25 cellular contexts compared by ENCODE assay signal in genomic region chr7:157839672-157840167, GRCh38.
DNase-seq lines count a peak whose midpoint lies in the region; ATAC-seq, FAIRE-seq and TF ChIP-seq lines count a peak whose summit lies in the region.
"Had no signal": no experiment of that assay in that cellular context is flagged by ENCODE, and none has a peak within 500 bp of the region (broad histone marks: within the 10 kb centered on the region; RNA-seq: fewer than 3 reads in every experiment).

No MANE protein-coding gene starts in this region.

- no peaks in the 10 kb centered on the region for H3K27me3 Mint-ChIP-seq in H9 (ENCODE audit: low read depth)
- peaks cover 3% of the 10 kb centered on the region for H3K27me3 Mint-ChIP-seq in activated T-helper 17 cell treated with anti-CD3 and anti-CD28 coated beads, Interleukin-2, amount 50 U/mL, for 72 hours
- H3K27me3 Mint-ChIP-seq in activated CD4-positive, alpha-beta T cell treated with anti-CD3 and anti-CD28 coated beads for 36 hours, result peaks cover 2% of the 10 kb centered on the region
- H3K27me3 Mint-ChIP-seq: CD4-positive, alpha-beta T cell had no signal

- peak overlapping the region; percentile 3 for H2AK5ac ChIP-seq in H9 (ENCODE audit: insufficient read length, low read length)

- H3K79me1 ChIP-seq in H9 (ENCODE audit: insufficient read depth, low read depth, low read length, poor library complexity, severe bottlenecking), result no peaks in the 10 kb centered on the region

- no peak overlapping the region for H3T11ph ChIP-seq in H9 (ENCODE audit: low read length)

- H4K5ac ChIP-seq in H9 (ENCODE audit: insufficient read length, low read depth, low read length), result peak overlapping the region; percentile 19

- no peak for TF ChIP-seq EP300 in stomach (IDR thresholded peaks at IDR 0.05)

- no peak overlapping the region for H3K14ac ChIP-seq in H9 (ENCODE audit: insufficient read depth, low read length)

- POLR2A ChIA-PET in activated CD4-positive, alpha-beta T cell treated with anti-CD3 and anti-CD28 coated beads for 36 hours (lab: Charles Lee), result no interaction called here

- H3K9me3 ChIP-seq in H9 (ENCODE audit: control insufficient read depth, low read depth, low read length) (no peaks in the 10 kb centered on the region), kidney (ENCODE audit: control insufficient read depth in 1 of 2, low read length in 2 of 2) (peaks cover 0 to 5% of the 10 kb centered on the region in 2 donors), stomach (no peaks in the 10 kb centered on the region)

- ATAC-seq in activated T-helper 17 cell treated with anti-CD3 and anti-CD28 coated beads, Interleukin-2, amount 50 U/mL, for 72 hours (replicated peaks), result peak; percentile 21
- ATAC-seq in activated CD4-positive, alpha-beta T cell treated with anti-CD3 and anti-CD28 coated beads for 36 hours, result no peak
- ATAC-seq: GM23338 had no signal

- no peaks in the 10 kb centered on the region for H3K23me2 ChIP-seq in H9 (ENCODE audit: insufficient read length, low read depth, low read length, poor library complexity, severe bottlenecking)

- H2BK15ac ChIP-seq in H9 (ENCODE audit: low read depth, low read length), result no peak overlapping the region

- H2BK12ac ChIP-seq in H9 (ENCODE audit: insufficient read length, low read depth, low read length), result no peak overlapping the region

- WGBS in H9 (ENCODE audit: extremely low coverage, insufficient read length, low lambda C conversion rate), result no CpG with 5 or more reads among the region's 9 CpGs
- WGBS in stomach, 5 donors, result 85 to 98% (median 93%) methylated on average over 7 to 9 of the region's 9 CpGs

- peak overlapping the region; percentile 0 for H3K18ac ChIP-seq in H9 (ENCODE audit: insufficient read length, low read depth, low read length)

- H3K9me3 Mint-ChIP-seq in H9, result no peaks in the 10 kb centered on the region
- H3K9me3 Mint-ChIP-seq in activated T-helper 17 cell treated with anti-CD3 and anti-CD28 coated beads, Interleukin-2, amount 50 U/mL, for 72 hours, result no peaks in the 10 kb centered on the region
- no peaks in the 10 kb centered on the region for H3K9me3 Mint-ChIP-seq in activated CD4-positive, alpha-beta T cell treated with anti-CD3 and anti-CD28 coated beads for 36 hours (ENCODE audit: low read depth)
- H3K9me3 Mint-ChIP-seq: CD4-positive, alpha-beta T cell had no signal

- H3K4me1 ChIP-seq in H9 (ENCODE audit: insufficient read depth, low read length), result peaks cover 13% of the 10 kb centered on the region; the same call in 1 of the 2 replicates
- H3K4me1 ChIP-seq in kidney (ENCODE audit: control insufficient read depth in 1 of 2, insufficient read depth in 1 of 2, low read depth in 1 of 2, low read length in 2 of 2), result no peaks in the 10 kb centered on the region
- no peaks in the 10 kb centered on the region for H3K4me1 ChIP-seq in stomach
- H3K4me1 ChIP-seq: BLaER1, SJSA1 had no signal

- H3K79me2 ChIP-seq in H9 (ENCODE audit: insufficient read depth, low read length), result no peaks in the 10 kb centered on the region

- H3K9ac ChIP-seq in H9 (ENCODE audit: extremely low read depth, insufficient read length, low read length) (no peak overlapping the region), kidney (ENCODE audit: low read length in 2 of 2) (no peak overlapping the region)
- H3K9ac ChIP-seq: BLaER1 had no signal

- no peak overlapping the region for H3K4ac ChIP-seq in H9 (ENCODE audit: low read depth, low read length)

- H3K4me1 Mint-ChIP-seq in H9, result peaks cover 41 to 45% of the 10 kb centered on the region in 2 experiments
- peaks cover 5% of the 10 kb centered on the region for H3K4me1 Mint-ChIP-seq in activated T-helper 17 cell treated with anti-CD3 and anti-CD28 coated beads, Interleukin-2, amount 50 U/mL, for 72 hours
- H3K4me1 Mint-ChIP-seq in activated CD4-positive, alpha-beta T cell treated with anti-CD3 and anti-CD28 coated beads for 36 hours, result no peaks in the 10 kb centered on the region
- H3K4me1 Mint-ChIP-seq: GM23338 had no signal

- no peaks in the 10 kb centered on the region; a peak in 1 of 7 replicates for H3K36me3 Mint-ChIP-seq in H9 (ENCODE audit: insufficient read depth in 1 of 3, low read depth in 3 of 3)
- H3K36me3 Mint-ChIP-seq in activated T-helper 17 cell treated with anti-CD3 and anti-CD28 coated beads, Interleukin-2, amount 50 U/mL, for 72 hours (ENCODE audit: low read depth), result no peaks in the 10 kb centered on the region
- H3K36me3 Mint-ChIP-seq in activated CD4-positive, alpha-beta T cell treated with anti-CD3 and anti-CD28 coated beads for 36 hours (ENCODE audit: low read depth), result no peaks in the 10 kb centered on the region

- H2AFZ ChIP-seq in H9 (ENCODE audit: low read length), result no peak overlapping the region
- H2AFZ ChIP-seq: GM23338, PC-9 had no signal

- no peak overlapping the region for H2BK5ac ChIP-seq in H9 (ENCODE audit: insufficient read length, low read length)

- DNase-seq in H9 (no peak), kidney (peak; percentile 6), posterior vena cava (ENCODE audit: low spot score) (peak; percentile 47), glomerular visceral epithelial cell (ENCODE audit: extremely low spot score) (no peak), stomach (no peak), NCI-H1417 (lab: John Stamatoyannopoulos, UW) (no peak)
- DNase-seq in activated CD4-positive, alpha-beta T cell treated with anti-CD3 and anti-CD28 coated beads for 36 hours, result no peak
- DNase-seq: CD4-positive, alpha-beta T cell; DMS53; HCEC 1CT; KBM-7; MV-4-11; NCI-H1105; NCI-H146; NCI-H1930; NCI-H446 treated with DMSO at 0.1 percent for 48 hours; NCI-H526; PC-9; Right ventricle myocardium superior; RPMI8226 had no signal

- no peak overlapping the region for H3K56ac ChIP-seq in H9 (ENCODE audit: insufficient read length, low read depth, low read length)

- no peak overlapping the region for H3K4me3 Mint-ChIP-seq in H9
- H3K4me3 Mint-ChIP-seq in activated T-helper 17 cell treated with anti-CD3 and anti-CD28 coated beads, Interleukin-2, amount 50 U/mL, for 72 hours, result no peak overlapping the region
- H3K4me3 Mint-ChIP-seq in activated CD4-positive, alpha-beta T cell treated with anti-CD3 and anti-CD28 coated beads for 36 hours, result no peak overlapping the region
- H3K4me3 Mint-ChIP-seq: CD4-positive, alpha-beta T cell; GM23338 had no signal

- H3K27ac ChIP-seq in H9 (ENCODE audit: insufficient read length, low read depth, low read length), result no peak overlapping the region
- H3K27ac ChIP-seq in kidney (ENCODE audit: low read depth in 2 of 2, low read length in 2 of 2), result no peak overlapping the region
- H3K27ac ChIP-seq in stomach, result no peak overlapping the region
- H3K27ac ChIP-seq: BLaER1, HL-60, PC-9, SJSA1 had no signal

- no peak overlapping the region for H3K27ac Mint-ChIP-seq in H9
- H3K27ac Mint-ChIP-seq in activated T-helper 17 cell treated with anti-CD3 and anti-CD28 coated beads, Interleukin-2, amount 50 U/mL, for 72 hours, result no peak overlapping the region
- no peak overlapping the region for H3K27ac Mint-ChIP-seq in activated CD4-positive, alpha-beta T cell treated with anti-CD3 and anti-CD28 coated beads for 36 hours
- H3K27ac Mint-ChIP-seq: CD4-positive, alpha-beta T cell; GM23338 had no signal

- intact Hi-C loops in kidney (cut with DNase I) (no loop called here), posterior vena cava (cut with DNase I) (loop anchor here in 1 of 2 donors (5.0 kb wide), 1 partner anchor 663 kb away; no protein-coding TSS in a partner anchor), stomach (cut with DNase I; ENCODE audit: low total_unique reads) (no loop called here)
- intact Hi-C loops in activated CD4-positive, alpha-beta T cell treated with anti-CD3 and anti-CD28 coated beads for 36 hours (cut with DNase I, micrococcal nuclease), result no loop called here

- no peak overlapping the region for H3K23ac ChIP-seq in H9 (ENCODE audit: insufficient read length, low read depth, low read length)

- no peaks in the 10 kb centered on the region for H3K27me3 ChIP-seq in H9 (ENCODE audit: insufficient read depth, low read length)
- no peaks in the 10 kb centered on the region for H3K27me3 ChIP-seq in stomach
- H3K27me3 ChIP-seq: BLaER1, SJSA1 had no signal

- CTCF ChIA-PET in activated CD4-positive, alpha-beta T cell treated with anti-CD3 and anti-CD28 coated beads for 36 hours (lab: Charles Lee), result no interaction called here

- TF ChIP-seq CTCF in H9 (conservative IDR thresholded peaks at IDR 0.05) (no peak), kidney (IDR thresholded peaks at IDR 0.05; ENCODE audit: borderline replicate concordance, extremely low read depth, insufficient read depth) (no peak), stomach (IDR thresholded peaks at IDR 0.05) (no peak)

- no peak for TF ChIP-seq POLR2A in stomach (IDR thresholded peaks at IDR 0.05)

- H2BK20ac ChIP-seq in H9 (ENCODE audit: low read depth, low read length, poor library complexity, severe bottlenecking), result no peak overlapping the region

- peak overlapping the region; percentile 35 for H4K8ac ChIP-seq in H9 (replicated peaks; ENCODE audit: insufficient read length, low read depth, low read length)

- no peak overlapping the region for H3K4me2 ChIP-seq in H9 (ENCODE audit: insufficient read depth, insufficient read length, low read length)
- H3K4me2 ChIP-seq: BLaER1, GM23338, PC-9 had no signal

- peaks cover 0 to 2% of the 10 kb centered on the region in 2 donors for H3K36me3 ChIP-seq in kidney (ENCODE audit: control insufficient read depth in 1 of 2, insufficient read depth in 2 of 2, low read length in 2 of 2)
- H3K36me3 ChIP-seq in stomach, result no peaks in the 10 kb centered on the region
- H3K36me3 ChIP-seq: BLaER1, SJSA1 had no signal

- no peak overlapping the region for H2BK120ac ChIP-seq in H9 (ENCODE audit: low read depth, low read length, poor library complexity, severe bottlenecking)

- H4K20me1 ChIP-seq in H9 (ENCODE audit: control insufficient read depth, insufficient read depth, insufficient read length), result no peaks in the 10 kb centered on the region
- H4K20me1 ChIP-seq: BLaER1 had no signal

- no peak for FAIRE-seq in kidney (lab: Jason Lieb, UNC)

- no peak overlapping the region for H3K4me3 ChIP-seq in kidney (ENCODE audit: low read length in 2 of 2)
- no peak overlapping the region for H3K4me3 ChIP-seq in stomach
- H3K4me3 ChIP-seq: BLaER1, GM23338, PC-9, SJSA1 had no signal

- no peak overlapping the region for H4K91ac ChIP-seq in H9 (ENCODE audit: insufficient read length, low read depth, low read length)

Comparison
In these comparisons a context has a peak if more than half of its experiments do, and no peak if none do; other contexts are left out.
1. DNase-seq: peak in kidney (single experiment) and posterior vena cava (single experiment); none in H9 (single experiment), glomerular visceral epithelial cell (single experiment), activated CD4-positive, alpha-beta T cell treated with anti-CD3 and anti-CD28 coated beads for 36 hours (single experiment), stomach (single experiment) and NCI-H1417 (0 of 3).